27 cellular contexts compared by ENCODE assay signal in genomic region chr7:134788191-134788590, GRCh38. TPM values are rescaled to one million over a fixed set of nuclear protein-coding genes. Genes with fewer than 3 reads are reported as not detected.
DNase-seq lines count a peak whose midpoint lies in the region; ATAC-seq and TF ChIP-seq lines count a peak whose summit lies in the region.
"Had no signal": no experiment of that assay in that cellular context is flagged by ENCODE, and none has a peak within 500 bp of the region (broad histone marks: within the 10 kb centered on the region; RNA-seq: fewer than 3 reads in every experiment).

No MANE protein-coding gene starts in this region.

- no peak for TF ChIP-seq EP300 in SK-N-SH (IDR thresholded peaks at IDR 0.05; ENCODE audit: borderline replicate concordance in 1 of 2, low read depth in 1 of 2, low read length in 1 of 2)

- H3K4me2 ChIP-seq in SK-N-SH, result peak overlapping the region; percentile 12; the same call in 1 of the 2 replicates
- H3K4me2 ChIP-seq: hepatocyte had no signal

- 97% methylated on average over 2 of the region's 2 CpGs for WGBS in SK-N-SH (ENCODE audit: low lambda C conversion rate)

- H3K36me3 Mint-ChIP-seq in chondrocyte (ENCODE audit: low read depth), result peaks cover 30% of the 10 kb centered on the region
- H3K36me3 Mint-ChIP-seq: CD4-positive, CD25-positive, alpha-beta regulatory T cell; naive B cell had no signal

- intact Hi-C loops in uterus (cut with DNase I; ENCODE audit: low total_unique reads), result no loop called here

- ATAC-seq in SK-N-SH treated with all-trans-retinoic acid at 6 μM for 48 hours (no peak), GM19328 (IDR thresholded peaks at IDR 0.05; ENCODE audit: unreplicated experiment) (no peak)
- ATAC-seq: activated CD8-positive, alpha-beta T cell treated with anti-CD3 and anti-CD28 coated beads, Interleukin-2, amount 10 ng/mL, durations not matched to agents 7 days and 5 days; foreskin keratinocyte had no signal

- H3K4me1 Mint-ChIP-seq in chondrocyte (ENCODE audit: low read depth), result peaks cover 68% of the 10 kb centered on the region
- H3K4me1 Mint-ChIP-seq: activated naive CD8-positive, alpha-beta T cell treated with anti-CD3 and anti-CD28 coated beads for 36 hours; CD4-positive, CD25-positive, alpha-beta regulatory T cell; naive B cell had no signal

- H3K27me3 Mint-ChIP-seq in chondrocyte (ENCODE audit: low read depth), result no peaks in the 10 kb centered on the region
- H3K27me3 Mint-ChIP-seq: activated naive CD8-positive, alpha-beta T cell treated with anti-CD3 and anti-CD28 coated beads for 36 hours; CD4-positive, CD25-positive, alpha-beta regulatory T cell; stimulated activated naive CD8-positive, alpha-beta T cell treated with anti-CD3 and anti-CD28 coated beads, Interleukin-15, Interleukin-2, amounts not matched to agents 100 ng/mL and 50 ng/mL, for 24 hours had no signal

- no peak overlapping the region for H3K9ac ChIP-seq in SK-N-SH

- peaks cover 97% of the 10 kb centered on the region for H4K20me1 ChIP-seq in SK-N-SH (ENCODE audit: insufficient read depth)

- H3K9me2 ChIP-seq in SK-N-SH, result no peaks in the 10 kb centered on the region

- TF ChIP-seq RAD21 in SK-N-SH (IDR thresholded peaks at IDR 0.05; ENCODE audit: low read length), result no peak

- H3K36me3 ChIP-seq in SK-N-SH (replicated peaks in 1 of 2; ENCODE audit: control insufficient read depth in 1 of 2, insufficient read depth in 2 of 2, low read length in 1 of 2), result peaks cover 35 to 50% of the 10 kb centered on the region in 2 experiments
- peaks cover 0 to 6% of the 10 kb centered on the region in 2 donors for H3K36me3 ChIP-seq in muscle layer of duodenum (ENCODE audit: control insufficient read depth in 1 of 2, insufficient read depth in 2 of 2, low read length in 2 of 2)
- no peaks in the 10 kb centered on the region for H3K36me3 ChIP-seq in uterus

- H3K4me3 Mint-ChIP-seq in chondrocyte (ENCODE audit: unreplicated experiment), result peak overlapping the region; percentile 50
- H3K4me3 Mint-ChIP-seq: activated CD8-positive, alpha-beta T cell treated with anti-CD3 and anti-CD28 coated beads, Interleukin-2, amount 10 ng/mL, durations not matched to agents 7 days and 5 days; activated naive CD8-positive, alpha-beta T cell treated with anti-CD3 and anti-CD28 coated beads for 36 hours; CD4-positive, CD25-positive, alpha-beta regulatory T cell; stimulated activated naive CD8-positive, alpha-beta T cell treated with anti-CD3 and anti-CD28 coated beads, Interleukin-15, Interleukin-2, amounts not matched to agents 100 ng/mL and 50 ng/mL, for 24 hours; T-helper 1 cell treated with Interleukin-12 subunit alpha and Interleukin-12 subunit beta and Interleukin-4 antibody, amounts not matched to agents 30 μg/mL and 1 μg/mL, for 36 hours had no signal

- H3K27ac ChIP-seq in SK-N-SH (ENCODE audit: low read depth in 2 of 2, low read length in 1 of 2) (no peak overlapping the region; a peak in 1 of 4 replicates), muscle layer of duodenum (ENCODE audit: low read length) (peak overlapping the region; percentile 29), uterus (peak overlapping the region; percentile 90 to 96)
- H3K27ac ChIP-seq: 22Rv1, foreskin keratinocyte, hepatocyte, upper lobe of left lung had no signal

- POLR2A ChIA-PET in SK-N-SH (lab: Yijun Ruan, JAX), result no interaction called here

- no peak for TF ChIP-seq POLR2A in uterus (IDR thresholded peaks at IDR 0.05)

- H3K4me1 ChIP-seq in SK-N-SH (ENCODE audit: control insufficient read depth in 1 of 2, insufficient read depth in 2 of 2, low read depth in 1 of 2, low read length in 1 of 2) (peaks cover 10 to 35% of the 10 kb centered on the region in 2 experiments; a peak in 3 of 4 replicates), muscle layer of duodenum (ENCODE audit: control insufficient read depth in 1 of 2, insufficient read depth in 2 of 2, low read length in 2 of 2) (peaks cover 0 to 59% of the 10 kb centered on the region in 2 donors), uterus (peaks cover 5% of the 10 kb centered on the region in 2 donors)

- H3K79me2 ChIP-seq in SK-N-SH (ENCODE audit: insufficient read depth), result peaks cover 100% of the 10 kb centered on the region

- H2AFZ ChIP-seq in SK-N-SH (ENCODE audit: low read depth), result no peak overlapping the region
- H2AFZ ChIP-seq: hepatocyte had no signal

- CTCF ChIA-PET in SK-N-SH (lab: Yijun Ruan, JAX), result no interaction called here

- H3K27me3 ChIP-seq in SK-N-SH (ENCODE audit: insufficient read depth) (no peaks in the 10 kb centered on the region), muscle layer of duodenum (ENCODE audit: low read depth, low read length) (no peaks in the 10 kb centered on the region), uterus (no peaks in the 10 kb centered on the region)
- H3K27me3 ChIP-seq: foreskin keratinocyte, hepatocyte, upper lobe of left lung had no signal

- TF ChIP-seq CTCF in SK-N-SH (IDR thresholded peaks at IDR 0.05) (no peak), chondrocyte (IDR thresholded peaks at IDR 0.05) (no peak), uterus (IDR thresholded peaks at IDR 0.05) (no peak)

- peaks cover 31% of the 10 kb centered on the region for H3F3A ChIP-seq in SK-N-SH (replicated peaks; ENCODE audit: insufficient read depth)

- H3K9me3 ChIP-seq in SK-N-SH (no peaks in the 10 kb centered on the region), muscle layer of duodenum (ENCODE audit: control insufficient read depth in 1 of 2, low read length in 2 of 2) (no peaks in the 10 kb centered on the region), uterus (no peaks in the 10 kb centered on the region)
- H3K9me3 ChIP-seq: upper lobe of left lung had no signal

- H3K4me3 ChIP-seq in SK-N-SH (ENCODE audit: low read depth in 2 of 2, low read length in 1 of 2) (no peak overlapping the region), muscle layer of duodenum (ENCODE audit: low read depth in 1 of 2, low read length in 2 of 2) (no peak overlapping the region), uterus (no peak overlapping the region)
- H3K4me3 ChIP-seq: hepatocyte, skin epidermis, upper lobe of left lung had no signal

- no peaks in the 10 kb centered on the region for H3K9me3 Mint-ChIP-seq in chondrocyte (ENCODE audit: low read depth)
- H3K9me3 Mint-ChIP-seq: activated naive CD8-positive, alpha-beta T cell treated with anti-CD3 and anti-CD28 coated beads for 36 hours; stimulated activated naive CD8-positive, alpha-beta T cell treated with anti-CD3 and anti-CD28 coated beads, Interleukin-15, Interleukin-2, amounts not matched to agents 100 ng/mL and 50 ng/mL, for 24 hours; T-helper 1 cell treated with Interleukin-12 subunit alpha and Interleukin-12 subunit beta and Interleukin-4 antibody, amounts not matched to agents 30 μg/mL and 1 μg/mL, for 36 hours had no signal

- H3K27ac Mint-ChIP-seq in chondrocyte (ENCODE audit: unreplicated experiment), result peak overlapping the region; percentile 68
- H3K27ac Mint-ChIP-seq: activated CD8-positive, alpha-beta T cell treated with anti-CD3 and anti-CD28 coated beads, Interleukin-2, amount 10 ng/mL, durations not matched to agents 7 days and 5 days; activated naive CD8-positive, alpha-beta T cell treated with anti-CD3 and anti-CD28 coated beads for 36 hours; CD4-positive, CD25-positive, alpha-beta regulatory T cell; naive B cell; stimulated activated naive CD8-positive, alpha-beta T cell treated with anti-CD3 and anti-CD28 coated beads, Interleukin-15, Interleukin-2, amounts not matched to agents 100 ng/mL and 50 ng/mL, for 24 hours; T-helper 1 cell treated with Interleukin-12 subunit alpha and Interleukin-12 subunit beta and Interleukin-4 antibody, amounts not matched to agents 30 μg/mL and 1 μg/mL, for 36 hours had no signal

- DNase-seq in SK-N-SH (no peak), chondrocyte (ENCODE audit: low spot score) (no peak), uterus (no peak), NCI-H2171 (lab: John Stamatoyannopoulos, UW) (no peak)
- DNase-seq in activated CD8-positive, alpha-beta memory T cell treated with anti-CD3 and anti-CD28 coated beads for 24 hours, result no peak
- DNase-seq: activated CD4-positive, alpha-beta T cell treated with anti-CD3 and anti-CD28 coated beads for 1 hour; activated CD8-positive, alpha-beta T cell treated with anti-CD3 and anti-CD28 coated beads, Interleukin-2, amount 10 ng/mL, durations not matched to agents 7 days and 5 days; activated effector memory CD4-positive, alpha-beta T cell treated with anti-CD3 and anti-CD28 coated beads, Interleukin-2, amount 50 U/mL, for 16 hours; activated naive CD8-positive, alpha-beta T cell treated with anti-CD3 and anti-CD28 coated beads for 36 hours; CD4-positive, CD25-positive, alpha-beta regulatory T cell; cerebellar nuclear complex; KG1; mesendoderm; naive B cell; NCI-H1436; NCI-H82; RPMI8226; upper lobe of left lung had no signal

TF ChIP-seq in SK-N-SH, 30 proteins besides CTCF, POLR2A, EP300 and RAD21 (continues in another document):
- TF ChIP-seq MAX (IDR thresholded peaks at IDR 0.05; ENCODE audit: low read depth), result no peak
- TF ChIP-seq FOSL2 (IDR thresholded peaks at IDR 0.05; ENCODE audit: borderline replicate concordance, low read depth), result no peak

TF ChIP-seq in SK-N-SH treated with all-trans-retinoic acid at 6 μM for 48 hours, 23 proteins besides CTCF, POLR2A, EP300 and RAD21 (continues in another document):
- TF ChIP-seq TSHZ2 (CRISPR knock-in tag; IDR thresholded peaks at IDR 0.05), result no peak
- TF ChIP-seq RARB (CRISPR knock-in tag; IDR thresholded peaks at IDR 0.05), result no peak

RNA-seq across cellular contexts. Expression of gene CALD1, which starts 8.8 kb away (rescaled TPM):
- polyA plus RNA-seq in SK-N-SH (2012; rRNA removed), result 299 and 303 TPM in 2 replicates
- 269 and 329 TPM in 2 replicates for polyA plus RNA-seq in SK-N-SH (2012; cell fraction: cytosol; rRNA removed)
- polyA plus RNA-seq in SK-N-SH (2012; cell fraction: nucleus; rRNA removed), result 304 and 462 TPM in 2 replicates
- total RNA-seq in chondrocyte (1,623 to 1,979 TPM (median 1,941 TPM) in 3 replicates), uterus (1,000 to 10,000 TPM in 1 of 4 donors, 100 to 1,000 TPM in 3; 351 to 1,046 (median 551) TPM)

Comparison
In these comparisons a context has a peak if more than half of its experiments do, and no peak if none do; other contexts are left out.
1. H3K27ac ChIP-seq: peak in muscle layer of duodenum (single experiment) and uterus (2 of 2); none in SK-N-SH (0 of 2).